ENCODE assay signal across 1 cellular context in the genomic region with DNA sequence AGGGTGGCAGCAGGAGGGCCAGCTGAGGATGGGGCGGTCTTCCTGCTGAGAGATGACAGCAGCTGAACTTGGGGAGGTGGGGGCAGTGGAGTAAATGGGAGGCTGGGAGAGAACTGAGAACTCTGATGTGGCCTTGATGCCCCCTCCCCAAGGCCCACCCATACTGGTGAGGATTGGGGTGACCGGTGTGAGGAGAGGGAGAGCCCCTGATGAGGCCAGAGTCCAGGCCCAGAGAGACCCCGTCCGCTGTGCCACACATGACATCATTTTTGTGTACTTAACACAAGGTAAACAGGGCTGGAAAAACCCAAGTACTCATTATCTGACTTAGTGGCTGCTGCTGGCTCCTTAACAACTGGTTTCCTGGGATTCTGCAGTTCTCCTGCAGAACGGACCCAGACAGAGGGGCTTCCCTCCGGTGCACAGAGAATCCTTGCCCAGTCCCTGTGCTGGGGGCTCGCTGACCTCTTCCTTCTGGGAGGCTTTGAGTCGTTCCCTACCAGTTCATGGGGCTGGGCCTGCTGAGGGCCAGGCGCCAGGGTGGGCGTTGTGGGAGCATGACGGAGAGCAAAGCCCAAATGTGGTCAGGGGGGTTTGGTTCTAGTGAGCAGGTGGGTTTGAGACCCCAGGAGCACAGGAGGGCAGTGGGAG.
A peak's percentile ranks its signal among the peaks of the same experiment; 100 is the strongest.
TF ChIP-seq lines count a peak whose summit lies in the region.

No MANE protein-coding gene starts in this region.

TF ChIP-seq in HepG2, 621 proteins besides CTCF, POLR2A, EP300 and RAD21 (continued from another document and continues in another):
- TF ChIP-seq, protein P1, sequence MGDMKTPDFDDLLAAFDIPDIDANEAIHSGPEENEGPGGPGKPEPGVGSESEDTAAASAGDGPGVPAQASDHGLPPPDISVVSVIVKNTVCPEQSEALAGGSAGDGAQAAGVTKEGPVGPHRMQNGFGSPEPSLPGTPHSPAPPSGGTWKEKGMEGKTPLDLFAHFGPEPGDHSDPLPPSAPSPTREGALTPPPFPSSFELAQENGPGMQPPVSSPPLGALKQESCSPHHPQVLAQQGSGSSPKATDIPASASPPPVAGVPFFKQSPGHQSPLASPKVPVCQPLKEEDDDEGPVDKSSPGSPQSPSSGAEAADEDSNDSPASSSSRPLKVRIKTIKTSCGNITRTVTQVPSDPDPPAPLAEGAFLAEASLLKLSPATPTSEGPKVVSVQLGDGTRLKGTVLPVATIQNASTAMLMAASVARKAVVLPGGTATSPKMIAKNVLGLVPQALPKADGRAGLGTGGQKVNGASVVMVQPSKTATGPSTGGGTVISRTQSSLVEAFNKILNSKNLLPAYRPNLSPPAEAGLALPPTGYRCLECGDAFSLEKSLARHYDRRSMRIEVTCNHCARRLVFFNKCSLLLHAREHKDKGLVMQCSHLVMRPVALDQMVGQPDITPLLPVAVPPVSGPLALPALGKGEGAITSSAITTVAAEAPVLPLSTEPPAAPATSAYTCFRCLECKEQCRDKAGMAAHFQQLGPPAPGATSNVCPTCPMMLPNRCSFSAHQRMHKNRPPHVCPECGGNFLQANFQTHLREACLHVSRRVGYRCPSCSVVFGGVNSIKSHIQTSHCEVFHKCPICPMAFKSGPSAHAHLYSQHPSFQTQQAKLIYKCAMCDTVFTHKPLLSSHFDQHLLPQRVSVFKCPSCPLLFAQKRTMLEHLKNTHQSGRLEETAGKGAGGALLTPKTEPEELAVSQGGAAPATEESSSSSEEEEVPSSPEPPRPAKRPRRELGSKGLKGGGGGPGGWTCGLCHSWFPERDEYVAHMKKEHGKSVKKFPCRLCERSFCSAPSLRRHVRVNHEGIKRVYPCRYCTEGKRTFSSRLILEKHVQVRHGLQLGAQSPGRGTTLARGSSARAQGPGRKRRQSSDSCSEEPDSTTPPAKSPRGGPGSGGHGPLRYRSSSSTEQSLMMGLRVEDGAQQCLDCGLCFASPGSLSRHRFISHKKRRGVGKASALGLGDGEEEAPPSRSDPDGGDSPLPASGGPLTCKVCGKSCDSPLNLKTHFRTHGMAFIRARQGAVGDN (CRISPR knock-in tag; IDR thresholded peaks at IDR 0.05), result peak; percentile 59
- TF ChIP-seq, protein P2, sequence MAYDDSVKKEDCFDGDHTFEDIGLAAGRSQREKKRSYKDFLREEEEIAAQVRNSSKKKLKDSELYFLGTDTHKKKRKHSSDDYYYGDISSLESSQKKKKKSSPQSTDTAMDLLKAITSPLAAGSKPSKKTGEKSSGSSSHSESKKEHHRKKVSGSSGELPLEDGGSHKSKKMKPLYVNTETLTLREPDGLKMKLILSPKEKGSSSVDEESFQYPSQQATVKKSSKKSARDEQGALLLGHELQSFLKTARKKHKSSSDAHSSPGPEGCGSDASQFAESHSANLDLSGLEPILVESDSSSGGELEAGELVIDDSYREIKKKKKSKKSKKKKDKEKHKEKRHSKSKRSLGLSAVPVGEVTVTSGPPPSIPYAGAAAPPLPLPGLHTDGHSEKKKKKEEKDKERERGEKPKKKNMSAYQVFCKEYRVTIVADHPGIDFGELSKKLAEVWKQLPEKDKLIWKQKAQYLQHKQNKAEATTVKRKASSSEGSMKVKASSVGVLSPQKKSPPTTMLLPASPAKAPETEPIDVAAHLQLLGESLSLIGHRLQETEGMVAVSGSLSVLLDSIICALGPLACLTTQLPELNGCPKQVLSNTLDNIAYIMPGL (CRISPR knock-in tag; IDR thresholded peaks at IDR 0.05; ENCODE audit: borderline replicate concordance in 1 of 2, low read depth in 1 of 2), result no peak
- TF ChIP-seq MYC (CRISPR knock-in tag; IDR thresholded peaks at IDR 0.05; ENCODE audit: borderline replicate concordance) (no peak), ZNF501 (CRISPR knock-in tag; IDR thresholded peaks at IDR 0.05) (peak; percentile 54; the same call in 1 of the 2 replicates), ZNF564 (CRISPR knock-in tag; IDR thresholded peaks at IDR 0.05) (no peak), ZMYM3 (CRISPR knock-in tag; IDR thresholded peaks at IDR 0.05) (peak; percentile 32; the same call in 1 of the 2 replicates), ZNF607 (CRISPR knock-in tag; IDR thresholded peaks at IDR 0.05; ENCODE audit: borderline replicate concordance) (peak; percentile 45; the same call in 1 of the 2 replicates), KDM5B (CRISPR knock-in tag; IDR thresholded peaks at IDR 0.05; ENCODE audit: borderline replicate concordance) (peak; percentile 27; the same call in 1 of the 2 replicates), ZNF883 (CRISPR knock-in tag; IDR thresholded peaks at IDR 0.05; ENCODE audit: not compliant biosample characterization) (peak; percentile 49), HNF4G (IDR thresholded peaks at IDR 0.05; ENCODE audit: borderline replicate concordance, low read depth, low read length) (0 out of 2 replicates have a peak, but pooled peaks have one; percentile 16), HNF4G (CRISPR knock-in tag; IDR thresholded peaks at IDR 0.05; ENCODE audit: borderline replicate concordance, low read depth) (peak; percentile 18; the same call in 1 of the 2 replicates)
- TF ChIP-seq, protein P3, sequence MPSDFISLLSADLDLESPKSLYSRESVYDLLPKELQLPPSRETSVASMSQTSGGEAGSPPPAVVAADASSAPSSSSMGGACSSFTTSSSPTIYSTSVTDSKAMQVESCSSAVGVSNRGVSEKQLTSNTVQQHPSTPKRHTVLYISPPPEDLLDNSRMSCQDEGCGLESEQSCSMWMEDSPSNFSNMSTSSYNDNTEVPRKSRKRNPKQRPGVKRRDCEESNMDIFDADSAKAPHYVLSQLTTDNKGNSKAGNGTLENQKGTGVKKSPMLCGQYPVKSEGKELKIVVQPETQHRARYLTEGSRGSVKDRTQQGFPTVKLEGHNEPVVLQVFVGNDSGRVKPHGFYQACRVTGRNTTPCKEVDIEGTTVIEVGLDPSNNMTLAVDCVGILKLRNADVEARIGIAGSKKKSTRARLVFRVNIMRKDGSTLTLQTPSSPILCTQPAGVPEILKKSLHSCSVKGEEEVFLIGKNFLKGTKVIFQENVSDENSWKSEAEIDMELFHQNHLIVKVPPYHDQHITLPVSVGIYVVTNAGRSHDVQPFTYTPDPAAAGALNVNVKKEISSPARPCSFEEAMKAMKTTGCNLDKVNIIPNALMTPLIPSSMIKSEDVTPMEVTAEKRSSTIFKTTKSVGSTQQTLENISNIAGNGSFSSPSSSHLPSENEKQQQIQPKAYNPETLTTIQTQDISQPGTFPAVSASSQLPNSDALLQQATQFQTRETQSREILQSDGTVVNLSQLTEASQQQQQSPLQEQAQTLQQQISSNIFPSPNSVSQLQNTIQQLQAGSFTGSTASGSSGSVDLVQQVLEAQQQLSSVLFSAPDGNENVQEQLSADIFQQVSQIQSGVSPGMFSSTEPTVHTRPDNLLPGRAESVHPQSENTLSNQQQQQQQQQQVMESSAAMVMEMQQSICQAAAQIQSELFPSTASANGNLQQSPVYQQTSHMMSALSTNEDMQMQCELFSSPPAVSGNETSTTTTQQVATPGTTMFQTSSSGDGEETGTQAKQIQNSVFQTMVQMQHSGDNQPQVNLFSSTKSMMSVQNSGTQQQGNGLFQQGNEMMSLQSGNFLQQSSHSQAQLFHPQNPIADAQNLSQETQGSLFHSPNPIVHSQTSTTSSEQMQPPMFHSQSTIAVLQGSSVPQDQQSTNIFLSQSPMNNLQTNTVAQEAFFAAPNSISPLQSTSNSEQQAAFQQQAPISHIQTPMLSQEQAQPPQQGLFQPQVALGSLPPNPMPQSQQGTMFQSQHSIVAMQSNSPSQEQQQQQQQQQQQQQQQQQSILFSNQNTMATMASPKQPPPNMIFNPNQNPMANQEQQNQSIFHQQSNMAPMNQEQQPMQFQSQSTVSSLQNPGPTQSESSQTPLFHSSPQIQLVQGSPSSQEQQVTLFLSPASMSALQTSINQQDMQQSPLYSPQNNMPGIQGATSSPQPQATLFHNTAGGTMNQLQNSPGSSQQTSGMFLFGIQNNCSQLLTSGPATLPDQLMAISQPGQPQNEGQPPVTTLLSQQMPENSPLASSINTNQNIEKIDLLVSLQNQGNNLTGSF (CRISPR knock-in tag; IDR thresholded peaks at IDR 0.05), result no peak
- TF ChIP-seq, protein P4, sequence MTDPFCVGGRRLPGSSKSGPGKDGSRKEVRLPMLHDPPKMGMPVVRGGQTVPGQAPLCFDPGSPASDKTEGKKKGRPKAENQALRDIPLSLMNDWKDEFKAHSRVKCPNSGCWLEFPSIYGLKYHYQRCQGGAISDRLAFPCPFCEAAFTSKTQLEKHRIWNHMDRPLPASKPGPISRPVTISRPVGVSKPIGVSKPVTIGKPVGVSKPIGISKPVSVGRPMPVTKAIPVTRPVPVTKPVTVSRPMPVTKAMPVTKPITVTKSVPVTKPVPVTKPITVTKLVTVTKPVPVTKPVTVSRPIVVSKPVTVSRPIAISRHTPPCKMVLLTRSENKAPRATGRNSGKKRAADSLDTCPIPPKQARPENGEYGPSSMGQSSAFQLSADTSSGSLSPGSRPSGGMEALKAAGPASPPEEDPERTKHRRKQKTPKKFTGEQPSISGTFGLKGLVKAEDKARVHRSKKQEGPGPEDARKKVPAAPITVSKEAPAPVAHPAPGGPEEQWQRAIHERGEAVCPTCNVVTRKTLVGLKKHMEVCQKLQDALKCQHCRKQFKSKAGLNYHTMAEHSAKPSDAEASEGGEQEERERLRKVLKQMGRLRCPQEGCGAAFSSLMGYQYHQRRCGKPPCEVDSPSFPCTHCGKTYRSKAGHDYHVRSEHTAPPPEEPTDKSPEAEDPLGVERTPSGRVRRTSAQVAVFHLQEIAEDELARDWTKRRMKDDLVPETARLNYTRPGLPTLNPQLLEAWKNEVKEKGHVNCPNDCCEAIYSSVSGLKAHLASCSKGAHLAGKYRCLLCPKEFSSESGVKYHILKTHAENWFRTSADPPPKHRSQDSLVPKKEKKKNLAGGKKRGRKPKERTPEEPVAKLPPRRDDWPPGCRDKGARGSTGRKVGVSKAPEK (CRISPR knock-in tag; IDR thresholded peaks at IDR 0.05; ENCODE audit: borderline replicate concordance), result 0 out of 2 replicates have a peak, but pooled peaks have one; percentile 21
- TF ChIP-seq, protein P5, sequence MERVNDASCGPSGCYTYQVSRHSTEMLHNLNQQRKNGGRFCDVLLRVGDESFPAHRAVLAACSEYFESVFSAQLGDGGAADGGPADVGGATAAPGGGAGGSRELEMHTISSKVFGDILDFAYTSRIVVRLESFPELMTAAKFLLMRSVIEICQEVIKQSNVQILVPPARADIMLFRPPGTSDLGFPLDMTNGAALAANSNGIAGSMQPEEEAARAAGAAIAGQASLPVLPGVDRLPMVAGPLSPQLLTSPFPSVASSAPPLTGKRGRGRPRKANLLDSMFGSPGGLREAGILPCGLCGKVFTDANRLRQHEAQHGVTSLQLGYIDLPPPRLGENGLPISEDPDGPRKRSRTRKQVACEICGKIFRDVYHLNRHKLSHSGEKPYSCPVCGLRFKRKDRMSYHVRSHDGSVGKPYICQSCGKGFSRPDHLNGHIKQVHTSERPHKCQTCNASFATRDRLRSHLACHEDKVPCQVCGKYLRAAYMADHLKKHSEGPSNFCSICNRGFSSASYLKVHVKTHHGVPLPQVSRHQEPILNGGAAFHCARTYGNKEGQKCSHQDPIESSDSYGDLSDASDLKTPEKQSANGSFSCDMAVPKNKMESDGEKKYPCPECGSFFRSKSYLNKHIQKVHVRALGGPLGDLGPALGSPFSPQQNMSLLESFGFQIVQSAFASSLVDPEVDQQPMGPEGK (CRISPR knock-in tag; IDR thresholded peaks at IDR 0.05), result peak; percentile 44; the same call in 1 of the 2 replicates
- TF ChIP-seq, protein P6, sequence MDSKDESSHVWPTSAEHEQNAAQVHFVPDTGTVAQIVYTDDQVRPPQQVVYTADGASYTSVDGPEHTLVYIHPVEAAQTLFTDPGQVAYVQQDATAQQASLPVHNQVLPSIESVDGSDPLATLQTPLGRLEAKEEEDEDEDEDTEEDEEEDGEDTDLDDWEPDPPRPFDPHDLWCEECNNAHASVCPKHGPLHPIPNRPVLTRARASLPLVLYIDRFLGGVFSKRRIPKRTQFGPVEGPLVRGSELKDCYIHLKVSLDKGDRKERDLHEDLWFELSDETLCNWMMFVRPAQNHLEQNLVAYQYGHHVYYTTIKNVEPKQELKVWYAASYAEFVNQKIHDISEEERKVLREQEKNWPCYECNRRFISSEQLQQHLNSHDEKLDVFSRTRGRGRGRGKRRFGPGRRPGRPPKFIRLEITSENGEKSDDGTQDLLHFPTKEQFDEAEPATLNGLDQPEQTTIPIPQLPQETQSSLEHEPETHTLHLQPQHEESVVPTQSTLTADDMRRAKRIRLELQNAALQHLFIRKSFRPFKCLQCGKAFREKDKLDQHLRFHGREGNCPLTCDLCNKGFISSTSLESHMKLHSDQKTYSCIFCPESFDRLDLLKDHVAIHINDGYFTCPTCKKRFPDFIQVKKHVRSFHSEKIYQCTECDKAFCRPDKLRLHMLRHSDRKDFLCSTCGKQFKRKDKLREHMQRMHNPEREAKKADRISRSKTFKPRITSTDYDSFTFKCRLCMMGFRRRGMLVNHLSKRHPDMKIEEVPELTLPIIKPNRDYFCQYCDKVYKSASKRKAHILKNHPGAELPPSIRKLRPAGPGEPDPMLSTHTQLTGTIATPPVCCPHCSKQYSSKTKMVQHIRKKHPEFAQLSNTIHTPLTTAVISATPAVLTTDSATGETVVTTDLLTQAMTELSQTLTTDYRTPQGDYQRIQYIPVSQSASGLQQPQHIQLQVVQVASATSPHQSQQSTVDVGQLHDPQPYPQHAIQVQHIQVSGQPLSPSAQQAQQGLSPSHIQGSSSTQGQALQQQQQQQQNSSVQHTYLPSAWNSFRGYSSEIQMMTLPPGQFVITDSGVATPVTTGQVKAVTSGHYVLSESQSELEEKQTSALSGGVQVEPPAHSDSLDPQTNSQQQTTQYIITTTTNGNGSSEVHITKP (CRISPR knock-in tag; IDR thresholded peaks at IDR 0.05; ENCODE audit: low read depth), result peak; percentile 38; the same call in 1 of the 2 replicates
- TF ChIP-seq, protein P7, sequence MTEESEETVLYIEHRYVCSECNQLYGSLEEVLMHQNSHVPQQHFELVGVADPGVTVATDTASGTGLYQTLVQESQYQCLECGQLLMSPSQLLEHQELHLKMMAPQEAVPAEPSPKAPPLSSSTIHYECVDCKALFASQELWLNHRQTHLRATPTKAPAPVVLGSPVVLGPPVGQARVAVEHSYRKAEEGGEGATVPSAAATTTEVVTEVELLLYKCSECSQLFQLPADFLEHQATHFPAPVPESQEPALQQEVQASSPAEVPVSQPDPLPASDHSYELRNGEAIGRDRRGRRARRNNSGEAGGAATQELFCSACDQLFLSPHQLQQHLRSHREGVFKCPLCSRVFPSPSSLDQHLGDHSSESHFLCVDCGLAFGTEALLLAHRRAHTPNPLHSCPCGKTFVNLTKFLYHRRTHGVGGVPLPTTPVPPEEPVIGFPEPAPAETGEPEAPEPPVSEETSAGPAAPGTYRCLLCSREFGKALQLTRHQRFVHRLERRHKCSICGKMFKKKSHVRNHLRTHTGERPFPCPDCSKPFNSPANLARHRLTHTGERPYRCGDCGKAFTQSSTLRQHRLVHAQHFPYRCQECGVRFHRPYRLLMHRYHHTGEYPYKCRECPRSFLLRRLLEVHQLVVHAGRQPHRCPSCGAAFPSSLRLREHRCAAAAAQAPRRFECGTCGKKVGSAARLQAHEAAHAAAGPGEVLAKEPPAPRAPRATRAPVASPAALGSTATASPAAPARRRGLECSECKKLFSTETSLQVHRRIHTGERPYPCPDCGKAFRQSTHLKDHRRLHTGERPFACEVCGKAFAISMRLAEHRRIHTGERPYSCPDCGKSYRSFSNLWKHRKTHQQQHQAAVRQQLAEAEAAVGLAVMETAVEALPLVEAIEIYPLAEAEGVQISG (CRISPR knock-in tag; IDR thresholded peaks at IDR 0.05), result peak; percentile 34; the same call in 1 of the 2 replicates
- TF ChIP-seq, protein P8, sequence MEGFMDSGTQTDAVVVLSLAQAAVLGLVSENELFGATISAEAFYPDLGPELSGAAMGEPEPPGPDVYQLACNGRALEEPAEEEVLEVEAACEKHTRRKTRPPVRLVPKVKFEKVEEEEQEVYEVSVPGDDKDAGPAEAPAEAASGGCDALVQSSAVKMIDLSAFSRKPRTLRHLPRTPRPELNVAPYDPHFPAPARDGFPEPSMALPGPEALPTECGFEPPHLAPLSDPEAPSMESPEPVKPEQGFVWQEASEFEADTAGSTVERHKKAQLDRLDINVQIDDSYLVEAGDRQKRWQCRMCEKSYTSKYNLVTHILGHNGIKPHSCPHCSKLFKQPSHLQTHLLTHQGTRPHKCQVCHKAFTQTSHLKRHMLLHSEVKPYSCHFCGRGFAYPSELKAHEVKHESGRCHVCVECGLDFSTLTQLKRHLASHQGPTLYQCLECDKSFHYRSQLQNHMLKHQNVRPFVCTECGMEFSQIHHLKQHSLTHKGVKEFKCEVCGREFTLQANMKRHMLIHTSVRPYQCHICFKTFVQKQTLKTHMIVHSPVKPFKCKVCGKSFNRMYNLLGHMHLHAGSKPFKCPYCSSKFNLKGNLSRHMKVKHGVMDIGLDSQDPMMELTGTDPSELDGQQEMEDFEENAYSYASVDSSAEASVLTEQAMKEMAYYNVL (CRISPR knock-in tag; IDR thresholded peaks at IDR 0.05; ENCODE audit: borderline replicate concordance), result peak; percentile 9; the same call in 1 of the 2 replicates
